12 cellular contexts compared by ENCODE assay signal in the genomic region with DNA sequence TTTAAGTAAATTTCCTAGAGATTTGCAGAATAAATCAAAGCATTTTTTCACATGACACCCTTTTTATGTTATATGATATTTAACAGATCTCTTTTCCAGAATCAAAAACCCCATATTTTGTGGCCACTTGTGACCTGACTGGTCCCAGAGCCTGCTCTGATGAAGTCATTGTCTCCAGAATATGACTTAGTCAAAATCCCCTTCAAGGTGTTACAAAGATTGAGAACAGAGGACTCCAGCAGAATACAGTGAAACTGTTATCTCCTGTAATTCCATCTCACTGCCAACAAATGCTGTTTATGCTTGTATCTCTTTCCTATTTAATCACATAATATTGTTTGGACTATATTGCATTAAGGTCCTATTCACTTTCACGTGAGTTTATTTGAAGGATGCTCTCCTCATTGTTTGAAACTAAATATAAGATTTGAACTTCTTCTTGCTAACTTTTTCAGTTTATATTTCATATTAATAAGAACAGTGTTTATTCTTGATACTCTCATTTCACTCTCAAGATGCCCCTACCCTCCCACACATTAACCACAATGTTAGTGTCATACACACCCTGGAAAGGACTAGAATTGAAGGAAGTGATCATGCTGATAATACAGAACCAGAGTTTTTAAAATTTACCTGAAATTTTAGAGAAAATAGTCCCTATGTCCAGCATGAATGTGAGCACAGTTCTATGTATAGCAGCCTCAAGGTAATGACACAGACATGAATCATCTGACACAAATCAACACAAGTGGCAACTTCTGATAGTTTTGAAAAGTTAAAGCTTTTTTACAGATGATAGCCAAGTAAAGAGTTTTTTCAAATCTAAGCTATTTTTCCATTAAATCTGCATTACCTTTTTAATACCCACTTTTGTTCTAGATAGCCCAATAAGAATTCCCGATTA. TPM values are rescaled to one million over a fixed set of nuclear protein-coding genes. Genes with fewer than 3 reads are reported as not detected.
DNase-seq lines count a peak whose midpoint lies in the region; ATAC-seq and TF ChIP-seq lines count a peak whose summit lies in the region.
"Had no signal": no experiment of that assay in that cellular context is flagged by ENCODE, and none has a peak within 500 bp of the region (broad histone marks: within the 10 kb centered on the region; RNA-seq: fewer than 3 reads in every experiment).

No MANE protein-coding gene starts in this region.

- peak; percentile 77 for ATAC-seq in activated CD8-positive, alpha-beta T cell treated with anti-CD3 and anti-CD28 coated beads for 36 hours
- no peak for ATAC-seq in activated CD8-positive, alpha-beta T cell treated with anti-CD3 and anti-CD28 coated beads, Interleukin-2, amount 10 ng/mL, durations not matched to agents 7 days and 5 days
- peak; percentile 45 for ATAC-seq in HG02623 (IDR thresholded peaks at IDR 0.05; ENCODE audit: unreplicated experiment)
- peak; percentile 64 for ATAC-seq in stimulated activated memory B cell treated with anti-CD40 and anti-IgM and Interleukin-4, amounts not matched to agents 10 μg/mL and 1 μg/mL and 100 μg/mL, for 72 hours
- no peak for ATAC-seq in HG03108 (IDR thresholded peaks at IDR 0.05; ENCODE audit: unreplicated experiment)
- ATAC-seq: right cardiac atrium had no signal

- peaks cover 1% of the 10 kb centered on the region for H3K27me3 Mint-ChIP-seq in activated CD8-positive, alpha-beta T cell treated with anti-CD3 and anti-CD28 coated beads for 36 hours
- H3K27me3 Mint-ChIP-seq in activated CD8-positive, alpha-beta T cell treated with anti-CD3 and anti-CD28 coated beads, Interleukin-2, amount 10 ng/mL, durations not matched to agents 7 days and 5 days (ENCODE audit: low read depth): peaks cover 2% of the 10 kb centered on the region
- no peaks in the 10 kb centered on the region for H3K27me3 Mint-ChIP-seq in stimulated activated memory B cell treated with anti-CD40 and anti-IgM and Interleukin-4, amounts not matched to agents 10 μg/mL and 1 μg/mL and 100 μg/mL, for 72 hours

- no peaks in the 10 kb centered on the region for H3K9me3 ChIP-seq in ascending aorta

- H3K27me3 ChIP-seq in ascending aorta: no peaks in the 10 kb centered on the region

- CTCF ChIA-PET in activated CD8-positive, alpha-beta T cell treated with anti-CD3 and anti-CD28 coated beads for 36 hours (lab: Charles Lee): interaction anchor here (1.8 to 2.0 kb wide), 2 partner anchors 22 to 127 kb away, joined by 4 to 5 read pairs; no protein-coding TSS in a partner anchor
- CTCF ChIA-PET in activated CD8-positive, alpha-beta T cell treated with anti-CD3 and anti-CD28 coated beads, Interleukin-2, amount 10 ng/mL, durations not matched to agents 7 days and 5 days (lab: Charles Lee): interaction anchor here (4.2 kb wide), 1 partner anchor 127 kb away, joined by 12 read pairs; no protein-coding TSS in a partner anchor

- no peaks in the 10 kb centered on the region for H3K36me3 ChIP-seq in ascending aorta

- H3K4me1 Mint-ChIP-seq in activated CD8-positive, alpha-beta T cell treated with anti-CD3 and anti-CD28 coated beads for 36 hours (ENCODE audit: low read depth): peaks cover 22% of the 10 kb centered on the region
- H3K4me1 Mint-ChIP-seq in activated CD8-positive, alpha-beta T cell treated with anti-CD3 and anti-CD28 coated beads, Interleukin-2, amount 10 ng/mL, durations not matched to agents 7 days and 5 days (ENCODE audit: low read depth): peaks cover 12% of the 10 kb centered on the region
- H3K4me1 Mint-ChIP-seq in stimulated activated memory B cell treated with anti-CD40 and anti-IgM and Interleukin-4, amounts not matched to agents 10 μg/mL and 1 μg/mL and 100 μg/mL, for 72 hours: peaks cover 48% of the 10 kb centered on the region

- H3K9me3 Mint-ChIP-seq in activated CD8-positive, alpha-beta T cell treated with anti-CD3 and anti-CD28 coated beads for 36 hours: no peaks in the 10 kb centered on the region
- no peaks in the 10 kb centered on the region for H3K9me3 Mint-ChIP-seq in activated CD8-positive, alpha-beta T cell treated with anti-CD3 and anti-CD28 coated beads, Interleukin-2, amount 10 ng/mL, durations not matched to agents 7 days and 5 days (ENCODE audit: insufficient read depth)
- H3K9me3 Mint-ChIP-seq in stimulated activated memory B cell treated with anti-CD40 and anti-IgM and Interleukin-4, amounts not matched to agents 10 μg/mL and 1 μg/mL and 100 μg/mL, for 72 hours: no peaks in the 10 kb centered on the region

- no peak overlapping the region for H3K27ac Mint-ChIP-seq in activated CD8-positive, alpha-beta T cell treated with anti-CD3 and anti-CD28 coated beads for 36 hours
- H3K27ac Mint-ChIP-seq in activated CD8-positive, alpha-beta T cell treated with anti-CD3 and anti-CD28 coated beads, Interleukin-2, amount 10 ng/mL, durations not matched to agents 7 days and 5 days: no peak overlapping the region
- H3K27ac Mint-ChIP-seq in stimulated activated memory B cell treated with anti-CD40 and anti-IgM and Interleukin-4, amounts not matched to agents 10 μg/mL and 1 μg/mL and 100 μg/mL, for 72 hours: peak overlapping the region; percentile 41

- no peak overlapping the region for H3K27ac ChIP-seq in ascending aorta

- H3K4me1 ChIP-seq in ascending aorta: no peaks in the 10 kb centered on the region

- H3K4me3 Mint-ChIP-seq in activated CD8-positive, alpha-beta T cell treated with anti-CD3 and anti-CD28 coated beads for 36 hours: no peak overlapping the region
- H3K4me3 Mint-ChIP-seq in activated CD8-positive, alpha-beta T cell treated with anti-CD3 and anti-CD28 coated beads, Interleukin-2, amount 10 ng/mL, durations not matched to agents 7 days and 5 days: no peak overlapping the region
- no peak overlapping the region for H3K4me3 Mint-ChIP-seq in stimulated activated memory B cell treated with anti-CD40 and anti-IgM and Interleukin-4, amounts not matched to agents 10 μg/mL and 1 μg/mL and 100 μg/mL, for 72 hours

- no peak for TF ChIP-seq CTCF in activated CD8-positive, alpha-beta T cell treated with anti-CD3 and anti-CD28 coated beads for 36 hours (IDR thresholded peaks at IDR 0.05)
- TF ChIP-seq CTCF in ascending aorta (IDR thresholded peaks at IDR 0.05): no peak

- intact Hi-C loops in activated CD8-positive, alpha-beta T cell treated with anti-CD3 and anti-CD28 coated beads for 36 hours (cut with micrococcal nuclease): no loop called here
- intact Hi-C loops in ascending aorta (cut with DNase I): no loop called here

- H3K36me3 Mint-ChIP-seq in activated CD8-positive, alpha-beta T cell treated with anti-CD3 and anti-CD28 coated beads for 36 hours (ENCODE audit: low read depth): no peaks in the 10 kb centered on the region
- H3K36me3 Mint-ChIP-seq in activated CD8-positive, alpha-beta T cell treated with anti-CD3 and anti-CD28 coated beads, Interleukin-2, amount 10 ng/mL, durations not matched to agents 7 days and 5 days (ENCODE audit: low read depth): no peaks in the 10 kb centered on the region
- H3K36me3 Mint-ChIP-seq in stimulated activated memory B cell treated with anti-CD40 and anti-IgM and Interleukin-4, amounts not matched to agents 10 μg/mL and 1 μg/mL and 100 μg/mL, for 72 hours: no peaks in the 10 kb centered on the region

- no peak for DNase-seq in activated CD8-positive, alpha-beta T cell treated with anti-CD3 and anti-CD28 coated beads for 36 hours
- DNase-seq in activated CD8-positive, alpha-beta T cell treated with anti-CD3 and anti-CD28 coated beads, Interleukin-2, amount 10 ng/mL, durations not matched to agents 7 days and 5 days: no peak
- DNase-seq in M059J (ENCODE audit: low read depth) (peak; percentile 54), ascending aorta (ENCODE audit: low spot score in 2 of 2) (no peak)
- no peak for DNase-seq in stimulated activated CD4-positive, alpha-beta T cell treated with anti-CD3 and anti-CD28 coated beads, Interleukin-1b, Interleukin-23, amount 100 ng/mL, for 48 hours
- DNase-seq: activated CD8-positive, alpha-beta memory T cell treated with anti-CD3 and anti-CD28 coated beads for 24 hours; islet precursor cell; right cardiac atrium had no signal

- POLR2A ChIA-PET in activated CD8-positive, alpha-beta T cell treated with anti-CD3 and anti-CD28 coated beads for 36 hours (lab: Charles Lee): no interaction called here
- POLR2A ChIA-PET in activated CD8-positive, alpha-beta T cell treated with anti-CD3 and anti-CD28 coated beads, Interleukin-2, amount 10 ng/mL, durations not matched to agents 7 days and 5 days (lab: Charles Lee): no interaction called here

- H3K4me3 ChIP-seq in ascending aorta: no peak overlapping the region

RNA-seq across cellular contexts. Expression of gene RGS1, which starts 25.8 kb away (rescaled TPM):
- 10 to 100 TPM; 27.5 to 29.4 TPM for total RNA-seq in activated CD8-positive, alpha-beta T cell treated with anti-CD3 and anti-CD28 coated beads for 36 hours
- 10 to 100 TPM; 13.8 to 15.7 TPM for total RNA-seq in activated CD8-positive, alpha-beta T cell treated with anti-CD3 and anti-CD28 coated beads, Interleukin-2, amount 10 ng/mL, durations not matched to agents 7 days and 5 days
- not detected in 2 replicates for total RNA-seq in M059J (2014; rRNA removed; shearing (Covaris generic))
- 13.0 TPM for total RNA-seq in ascending aorta
- total RNA-seq: dermis microvascular lymphatic vessel endothelial cell had no signal

RNA-seq across cellular contexts. Expression of gene RGS13, which starts 34.5 kb away (rescaled TPM):
- not detected for total RNA-seq in activated CD8-positive, alpha-beta T cell treated with anti-CD3 and anti-CD28 coated beads for 36 hours
- not detected for total RNA-seq in activated CD8-positive, alpha-beta T cell treated with anti-CD3 and anti-CD28 coated beads, Interleukin-2, amount 10 ng/mL, durations not matched to agents 7 days and 5 days
- total RNA-seq in M059J (2014; rRNA removed; shearing (Covaris generic)): 0.20 TPM in 1 of 2 replicates, not detected in the other
- total RNA-seq in ascending aorta: not detected
- total RNA-seq: dermis microvascular lymphatic vessel endothelial cell had no signal

Comparison
In these comparisons a context has a peak if more than half of its experiments do, and no peak if none do; other contexts are left out.
1. ATAC-seq: peak in activated CD8-positive, alpha-beta T cell treated with anti-CD3 and anti-CD28 coated beads for 36 hours (single experiment), HG02623 (single experiment) and stimulated activated memory B cell treated with anti-CD40 and anti-IgM and Interleukin-4, amounts not matched to agents 10 μg/mL and 1 μg/mL and 100 μg/mL, for 72 hours (single experiment); none in activated CD8-positive, alpha-beta T cell treated with anti-CD3 and anti-CD28 coated beads, Interleukin-2, amount 10 ng/mL, durations not matched to agents 7 days and 5 days (single experiment) and HG03108 (single experiment).
2. RNA of gene RGS1, which starts 25.8 kb away (total RNA-seq): 27.5 to 29.4 TPM in activated CD8-positive, alpha-beta T cell treated with anti-CD3 and anti-CD28 coated beads for 36 hours, 13.8 to 15.7 TPM in activated CD8-positive, alpha-beta T cell treated with anti-CD3 and anti-CD28 coated beads, Interleukin-2, amount 10 ng/mL, durations not matched to agents 7 days and 5 days and 13.0 TPM in ascending aorta (single experiment); not detected in M059J; every median in the first group is over 10 times any median in the second.